9 cellular contexts compared by ENCODE assay signal in the genomic region with DNA sequence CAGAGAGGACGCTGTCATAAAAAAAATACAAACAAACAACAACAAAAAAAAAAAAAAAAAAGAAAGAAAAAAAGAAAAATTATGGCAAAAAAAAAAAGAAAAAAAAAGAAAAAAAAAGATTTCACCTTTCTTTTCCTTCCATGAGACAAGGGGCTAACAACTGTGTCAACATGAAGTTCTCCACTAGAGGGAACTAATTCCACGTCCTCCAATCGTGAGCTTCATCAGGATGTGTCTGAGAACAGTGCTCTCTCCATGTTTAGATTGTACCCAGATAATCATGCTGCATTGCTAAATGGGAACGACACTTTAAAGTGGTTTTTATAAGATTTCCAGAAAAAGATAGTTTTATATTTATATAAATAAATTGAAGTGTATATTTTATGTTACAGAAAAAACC.
DNase-seq lines count a peak whose midpoint lies in the region; ATAC-seq and TF ChIP-seq lines count a peak whose summit lies in the region.
"Had no signal": no experiment of that assay in that cellular context is flagged by ENCODE, and none has a peak within 500 bp of the region (broad histone marks: within the 10 kb centered on the region; RNA-seq: fewer than 3 reads in every experiment).

No MANE protein-coding gene starts in this region.

- no peaks in the 10 kb centered on the region for H3K36me3 ChIP-seq in CD4-positive, CD25-positive, alpha-beta regulatory T cell (ENCODE audit: control insufficient read depth, insufficient read depth, low read length)

- peaks cover 14% of the 10 kb centered on the region for H3K27me3 Mint-ChIP-seq in CD4-positive, CD25-positive, alpha-beta regulatory T cell
- peaks cover 26% of the 10 kb centered on the region for H3K27me3 Mint-ChIP-seq in T-helper 17 cell

- H3K9me3 Mint-ChIP-seq in CD4-positive, CD25-positive, alpha-beta regulatory T cell = peaks cover 0 to 3% (median 0%) of the 10 kb centered on the region in 7 donors

- no peak overlapping the region for H3K27ac ChIP-seq in CD4-positive, CD25-positive, alpha-beta regulatory T cell (ENCODE audit: insufficient read depth, low read length, poor library complexity, severe bottlenecking)
- H3K27ac ChIP-seq in foreskin keratinocyte = no peak overlapping the region
- H3K27ac ChIP-seq: skin epidermis had no signal

- no peaks in the 10 kb centered on the region for H3K4me1 ChIP-seq in CD4-positive, CD25-positive, alpha-beta regulatory T cell (ENCODE audit: control insufficient read depth, insufficient read depth, low read length, poor library complexity, severe bottlenecking)
- no peaks in the 10 kb centered on the region for H3K4me1 ChIP-seq in foreskin keratinocyte

- TF ChIP-seq CTCF in foreskin keratinocyte (conservative IDR thresholded peaks at IDR 0.05) = peak; percentile 85

- no peaks in the 10 kb centered on the region for H3K36me3 Mint-ChIP-seq in CD4-positive, CD25-positive, alpha-beta regulatory T cell
- no peaks in the 10 kb centered on the region for H3K36me3 Mint-ChIP-seq in T-helper 17 cell (ENCODE audit: low read depth)

- H3K4me1 Mint-ChIP-seq in CD4-positive, CD25-positive, alpha-beta regulatory T cell = no peaks in the 10 kb centered on the region
- H3K4me1 Mint-ChIP-seq in T-helper 17 cell = peaks cover 4% of the 10 kb centered on the region

- DNase-seq in CD4-positive, CD25-positive, alpha-beta regulatory T cell = peak in 2 of 3 donors; percentile 15 to 52
- DNase-seq in NCI-H146 (lab: John Stamatoyannopoulos, UW) (peak; percentile 26), T-helper 17 cell (no peak), foreskin keratinocyte (peak in 1 of 2 donors; percentile 63), pons (ENCODE audit: low spot score) (peak; percentile 92), ecto neural progenitor cell (ENCODE audit: low spot score) (no peak)

- no peak overlapping the region for H3K4me3 ChIP-seq in CD4-positive, CD25-positive, alpha-beta regulatory T cell (ENCODE audit: low read depth, low read length)
- H3K4me3 ChIP-seq: skin epidermis had no signal

- no peaks in the 10 kb centered on the region for H3K27me3 ChIP-seq in CD4-positive, CD25-positive, alpha-beta regulatory T cell (ENCODE audit: control insufficient read depth, insufficient read depth, low read length)
- no peaks in the 10 kb centered on the region for H3K27me3 ChIP-seq in foreskin keratinocyte

- H3K9me3 ChIP-seq in CD4-positive, CD25-positive, alpha-beta regulatory T cell (ENCODE audit: control insufficient read depth in 2 of 2, low read length in 2 of 2) = no peaks in the 10 kb centered on the region
- no peaks in the 10 kb centered on the region for H3K9me3 ChIP-seq in T-helper 17 cell (ENCODE audit: control insufficient read depth, low read length, poor library complexity, severe bottlenecking)

- ATAC-seq in CD4-positive, CD25-positive, alpha-beta regulatory T cell (ENCODE audit: low read depth in 2 of 2) = peak in 1 of 2 donors; percentile 45
- ATAC-seq in GM18868 (IDR thresholded peaks at IDR 0.05; ENCODE audit: unreplicated experiment) (peak; percentile 94), HG02970 (IDR thresholded peaks at IDR 0.05; ENCODE audit: low FRiP score, unreplicated experiment) (peak; percentile 61), T-helper 17 cell (peak; percentile 73), foreskin keratinocyte (peak; percentile 81)

- H3K27ac Mint-ChIP-seq in CD4-positive, CD25-positive, alpha-beta regulatory T cell = no peak overlapping the region
- no peak overlapping the region for H3K27ac Mint-ChIP-seq in T-helper 17 cell

- no peak overlapping the region for H3K4me3 Mint-ChIP-seq in CD4-positive, CD25-positive, alpha-beta regulatory T cell
- H3K4me3 Mint-ChIP-seq in T-helper 17 cell = no peak overlapping the region

Comparison
In these comparisons a context has a peak if more than half of its experiments do, and no peak if none do; other contexts are left out.
1. DNase-seq: peak in CD4-positive, CD25-positive, alpha-beta regulatory T cell (2 of 3), NCI-H146 (single experiment) and pons (single experiment); none in T-helper 17 cell (0 of 3) and ecto neural progenitor cell (single experiment).